In the genomic region with DNA sequence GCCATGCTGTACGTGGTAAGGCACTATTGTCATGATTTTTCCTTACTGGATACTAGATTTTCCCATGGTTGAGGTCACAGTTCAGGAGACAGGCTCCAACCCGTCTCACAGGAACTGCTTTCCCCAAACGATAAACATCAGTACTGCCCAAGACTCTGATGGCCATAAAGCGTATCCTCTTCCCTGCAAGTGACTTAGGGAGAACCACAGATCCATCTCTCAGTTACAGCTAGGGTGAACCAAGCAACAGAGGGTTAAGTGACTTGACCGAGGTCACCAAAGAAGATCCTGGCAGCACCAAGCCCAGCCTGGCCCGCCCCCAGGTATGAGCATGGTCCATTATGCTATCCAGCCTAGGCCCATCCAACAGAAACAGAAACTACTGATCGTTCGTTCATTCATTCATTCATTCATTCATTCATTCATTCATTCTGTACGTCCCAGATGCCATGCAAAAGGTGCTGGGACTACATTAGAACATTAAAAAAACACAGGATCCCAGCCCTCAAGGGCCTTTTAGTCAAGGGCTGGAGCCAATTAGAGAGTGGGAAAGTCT, we compare ENCODE assay signal across 25 cellular contexts. TPM values are rescaled to one million over a fixed set of nuclear protein-coding genes. Genes with fewer than 3 reads are reported as not detected.
"Had no signal": no experiment of that assay in that cellular context is flagged by ENCODE, and none has a peak within 500 bp of the region (broad histone marks: within the 10 kb centered on the region; RNA-seq: fewer than 3 reads in every experiment).

No MANE protein-coding gene starts in this region.

- H3K36me3 ChIP-seq: left ventricle myocardium inferior, suprapubic skin had no signal

- H3K27ac ChIP-seq: left ventricle myocardium inferior, suprapubic skin had no signal

- FAIRE-seq: small intestine, urothelium cell line had no signal

- H3K4me1 ChIP-seq: left ventricle myocardium inferior, suprapubic skin had no signal

- DNase-seq: activated B cell treated with CpG ODN at 0.5 μM for 24 hours; activated CD4-positive, alpha-beta T cell treated with anti-CD3 and anti-CD28 coated beads, Interleukin-2, amount 50 U/mL, for 1 hour; activated CD8-positive, alpha-beta T cell treated with anti-CD3 and anti-CD28 coated beads for 36 hours; activated naive CD8-positive, alpha-beta T cell treated with anti-CD3 and anti-CD28 coated beads, Interleukin-2, amount 50 U/mL, for 24 hours; activated T-cell treated with anti-CD3 and anti-CD28 coated beads, Interleukin-2, amount 50 U/mL, for 48 hours; amygdala; cortex of kidney; foreskin melanocyte; kidney glomerular epithelial cell; left ventricle myocardium inferior; mesendoderm; small intestine; stimulated activated CD4-positive, alpha-beta T cell treated with anti-CD3 and anti-CD28 coated beads, Interleukin-1b, Interleukin-23, amount 100 ng/mL, for 48 hours; stimulated activated CD4-positive, alpha-beta T cell treated with anti-CD3 and anti-CD28 coated beads, Interleukin-4, amount 100 ng/mL, for 4 hours; stimulated activated CD8-positive, alpha-beta memory T cell treated with anti-CD3 and anti-CD28 coated beads, Interleukin-4, amount 100 ng/mL, for 48 hours; stimulated activated naive CD8-positive, alpha-beta T cell treated with anti-CD3 and anti-CD28 coated beads, Interleukin-15, amount 100 ng/mL, for 72 hours; T-helper 1 cell; trophoblast cell had no signal

- H3K9me3 ChIP-seq: left ventricle myocardium inferior, suprapubic skin had no signal

- H3K27me3 ChIP-seq: suprapubic skin had no signal

- ATAC-seq: activated CD8-positive, alpha-beta T cell treated with anti-CD3 and anti-CD28 coated beads for 36 hours; activated naive CD8-positive, alpha-beta T cell treated with anti-CD3 and anti-CD28 coated beads, Interleukin-2, amount 50 U/mL, for 24 hours; esophagus mucosa; sciatic nerve; stimulated activated memory B cell treated with anti-CD40 and anti-IgM and Interleukin-4, amounts not matched to agents 10 μg/mL and 1 μg/mL and 100 μg/mL, for 72 hours; stimulated activated naive CD8-positive, alpha-beta T cell treated with anti-CD3 and anti-CD28 coated beads, Interleukin-15, amount 100 ng/mL, for 72 hours had no signal

- H3K4me3 ChIP-seq: left ventricle myocardium inferior, lung, suprapubic skin had no signal

RNA-seq across cellular contexts. Expression of a gene that starts 31.0 kb away (rescaled TPM):
- total RNA-seq: activated CD8-positive, alpha-beta T cell treated with anti-CD3 and anti-CD28 coated beads for 36 hours; activated T-helper 2 cell treated with anti-CD3 and anti-CD28 coated beads, Interferon-gamma antibody, Interleukin-2, Interleukin-4, amounts not matched to agents 10 μg/mL and 5 μg/mL and 100 μg/mL, durations not matched to agents 14 hours and 24 hours and 36 hours had no signal
